38 cellular contexts compared by ENCODE assay signal in genomic region chr7:135156290-135156689, GRCh38. TPM values are rescaled to one million over a fixed set of nuclear protein-coding genes. Genes with fewer than 3 reads are reported as not detected.
"Had no signal": no experiment of that assay in that cellular context is flagged by ENCODE, and none has a peak within 500 bp of the region (broad histone marks: within the 10 kb centered on the region; RNA-seq: fewer than 3 reads in every experiment).

No MANE protein-coding gene starts in this region.

- ATAC-seq: activated CD8-positive, alpha-beta memory T cell treated with anti-CD3 and anti-CD28 coated beads, Interleukin-2, amount 10 ng/mL, durations not matched to agents 7 days and 5 days; Right ventricle myocardium inferior; SK-N-SH treated with all-trans-retinoic acid at 6 μM for 48 hours had no signal

- H3K4me2 ChIP-seq: PC-9 had no signal

- H3K27ac ChIP-seq: ascending aorta, cardiac muscle cell, PC-9, RWPE1, WERI-Rb-1 had no signal

- H3K27me3 Mint-ChIP-seq: activated CD4-positive, alpha-beta memory T cell treated with anti-CD3 and anti-CD28 coated beads, Interleukin-2, amount 10 ng/mL, durations not matched to agents 7 days and 5 days; activated CD8-positive, alpha-beta memory T cell treated with anti-CD3 and anti-CD28 coated beads, Interleukin-2, amount 10 ng/mL, durations not matched to agents 7 days and 5 days; activated naive CD4-positive, alpha-beta T cell treated with anti-CD3 and anti-CD28 coated beads, Interleukin-2, amount 50 U/mL, for 24 hours; activated naive CD8-positive, alpha-beta T cell treated with anti-CD3 and anti-CD28 coated beads, Interleukin-2, amount 10 ng/mL, durations not matched to agents 7 days and 5 days had no signal

- DNase-seq: activated CD4-positive, alpha-beta memory T cell treated with anti-CD3 and anti-CD28 coated beads, Interleukin-2, amount 10 ng/mL, durations not matched to agents 7 days and 5 days; activated CD4-positive, alpha-beta T cell treated with anti-CD3 and anti-CD28 coated beads for 1 hour; activated CD4-positive, alpha-beta T cell treated with anti-CD3 and anti-CD28 coated beads for 48 hours; activated CD4-positive, CD25-positive, alpha-beta regulatory T cell; activated CD8-positive, alpha-beta memory T cell treated with anti-CD3 and anti-CD28 coated beads for 24 hours; activated CD8-positive, alpha-beta memory T cell treated with anti-CD3 and anti-CD28 coated beads, Interleukin-2, amount 10 ng/mL, durations not matched to agents 7 days and 5 days; activated CD8-positive, alpha-beta memory T cell treated with anti-CD3 and anti-CD28 coated beads, Interleukin-2, amount 50 U/mL, for 48 hours; activated gamma-delta T cell; activated naive CD4-positive, alpha-beta T cell treated with Interleukin-2 at 50 U/mL for 16 hours; activated naive CD8-positive, alpha-beta T cell treated with anti-CD3 and anti-CD28 coated beads, Interleukin-2, amount 10 ng/mL, durations not matched to agents 7 days and 5 days; amygdala; cerebellar nuclear complex; NCI-H1092 treated with DMSO at 0.1 percent for 48 hours; NCI-H1417; NCI-H146; NCI-H187; NCI-H2029 treated with DMSO at 0.1 percent for 48 hours; NCI-H2107; NCI-H2171; NCI-H510A; NCI-H526; NCI-H748 treated with DMSO at 0.1 percent for 48 hours; NK-92 treated with Interleukin-12 subunit alpha and Interleukin-12 subunit beta, amount 100 ng/mL, for 24 hours; PC-9; SIG-M5; SW 1271; T-helper 1 cell; T-helper 2 cell; T-helper 9 cell; WERI-Rb-1 had no signal

- H3K36me3 ChIP-seq: ascending aorta, cardiac muscle cell, WERI-Rb-1 had no signal

- H3K4me3 ChIP-seq: ascending aorta, cardiac muscle cell, PC-9 had no signal

- H3K4me3 Mint-ChIP-seq: activated CD4-positive, alpha-beta memory T cell treated with anti-CD3 and anti-CD28 coated beads, Interleukin-2, amount 10 ng/mL, durations not matched to agents 7 days and 5 days; activated CD8-positive, alpha-beta memory T cell treated with anti-CD3 and anti-CD28 coated beads, Interleukin-2, amount 10 ng/mL, durations not matched to agents 7 days and 5 days; activated naive CD4-positive, alpha-beta T cell treated with anti-CD3 and anti-CD28 coated beads, Interleukin-2, amount 50 U/mL, for 24 hours; activated naive CD8-positive, alpha-beta T cell treated with anti-CD3 and anti-CD28 coated beads, Interleukin-2, amount 10 ng/mL, durations not matched to agents 7 days and 5 days had no signal

- H2AFZ ChIP-seq: PC-9 had no signal

- FAIRE-seq: RCC 7860 had no signal

- H3K27ac Mint-ChIP-seq: activated CD4-positive, alpha-beta memory T cell treated with anti-CD3 and anti-CD28 coated beads, Interleukin-2, amount 10 ng/mL, durations not matched to agents 7 days and 5 days; activated CD8-positive, alpha-beta memory T cell treated with anti-CD3 and anti-CD28 coated beads, Interleukin-2, amount 10 ng/mL, durations not matched to agents 7 days and 5 days; activated naive CD8-positive, alpha-beta T cell treated with anti-CD3 and anti-CD28 coated beads, Interleukin-2, amount 10 ng/mL, durations not matched to agents 7 days and 5 days; activated T-helper 2 cell treated with anti-CD3 and anti-CD28 coated beads, Interferon-gamma antibody, Interleukin-2, Interleukin-4, amounts not matched to agents 10 μg/mL and 5 μg/mL and 100 μg/mL, durations not matched to agents 14 hours and 24 hours and 36 hours had no signal

- H3K27me3 ChIP-seq: ascending aorta, cardiac muscle cell had no signal

RNA-seq across cellular contexts. Expression of gene TMEM140, which starts 8.4 kb away (rescaled TPM):
- total RNA-seq: cardiac muscle cell had no signal
